In genomic region chr6:46838033-46838432, GRCh38 we compare ENCODE assay signal across 8 cellular contexts. TPM values are rescaled to one million over a fixed set of nuclear protein-coding genes. Genes with fewer than 3 reads are reported as not detected.
"Had no signal": no experiment of that assay in that cellular context is flagged by ENCODE, and none has a peak within 500 bp of the region (broad histone marks: within the 10 kb centered on the region; RNA-seq: fewer than 3 reads in every experiment).

No MANE protein-coding gene starts in this region.

- DNase-seq: IMR-90, KBM-7, KG1 had no signal

- H3K9ac ChIP-seq: KMS-11 had no signal

- FAIRE-seq: HTR-8/SVneo had no signal

- H3K36me3 Mint-ChIP-seq: IgD-negative memory B cell had no signal

- H3K4me3 Mint-ChIP-seq: IgD-negative memory B cell had no signal

- H3K4me2 ChIP-seq: KMS-11 had no signal

- H3K27ac ChIP-seq: HL-60, KMS-11 had no signal

- H3K4me1 Mint-ChIP-seq: IgD-negative memory B cell had no signal

RNA-seq across cellular contexts. Expression of gene MEP1A, which starts 44.8 kb away (rescaled TPM):
- total RNA-seq: HT1080, IMR-90 had no signal
- polyA plus RNA-seq: IgD-negative memory B cell, IMR-90 had no signal
